ENCODE assay signal across 8 cellular contexts in the genomic region with DNA sequence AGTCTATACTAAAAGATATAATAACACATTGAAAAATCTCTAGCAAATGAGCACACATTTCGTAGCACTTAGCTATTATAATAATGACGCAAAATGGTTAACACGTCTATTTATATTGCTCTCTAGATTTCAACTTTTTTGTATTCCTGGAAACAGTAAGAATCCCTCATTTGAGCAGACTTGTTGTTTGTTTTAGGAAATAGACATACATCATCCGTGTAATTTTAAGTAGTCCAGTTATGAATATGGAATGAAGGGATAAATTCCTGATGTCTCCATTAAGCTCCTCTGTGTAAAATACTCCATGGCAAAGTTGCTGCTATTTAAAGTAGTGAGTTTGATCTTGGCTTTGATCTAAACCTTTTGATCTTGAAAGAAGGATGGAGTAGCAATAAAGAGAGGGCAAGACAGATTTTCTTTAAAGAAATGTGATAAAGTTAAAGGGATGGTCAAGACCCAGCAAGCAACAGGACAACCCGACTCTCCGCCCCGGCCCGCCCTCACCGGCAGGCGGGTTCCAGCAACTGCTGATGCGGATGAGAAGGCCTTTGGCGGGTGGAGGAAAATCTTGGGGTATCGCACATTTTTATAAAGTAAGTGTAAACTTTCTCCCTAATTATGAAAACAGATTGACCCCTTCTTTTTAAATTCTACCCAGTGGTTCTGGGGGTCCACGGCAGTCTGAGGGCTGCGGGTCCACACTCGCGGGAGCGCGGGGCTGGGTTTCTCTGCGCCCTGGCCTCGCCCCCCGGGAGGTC.
DNase-seq lines count a peak whose midpoint lies in the region; ATAC-seq and TF ChIP-seq lines count a peak whose summit lies in the region.

No MANE protein-coding gene starts in this region.

- peak overlapping the region; percentile 45 for H2BK5ac ChIP-seq in trophoblast cell (ENCODE audit: low read depth, low read length, poor library complexity)

- no peak overlapping the region for H3K23ac ChIP-seq in trophoblast cell (ENCODE audit: low read length)

- H2BK12ac ChIP-seq in trophoblast cell (ENCODE audit: low read length): peak overlapping the region; percentile 15

- H3K14ac ChIP-seq in trophoblast cell (ENCODE audit: low read length): peak overlapping the region; percentile 43

- H3K27ac ChIP-seq in C4-2B (peak overlapping the region; percentile 69), left ventricle myocardium inferior (replicated peaks) (peak overlapping the region; percentile 99), trophoblast cell (ENCODE audit: low read depth, low read length) (peak overlapping the region; percentile 16)

- peak; percentile 27 for DNase-seq in NCI-H1105 (lab: John Stamatoyannopoulos, UW)
- peak; percentile 16 for DNase-seq in activated naive CD8-positive, alpha-beta T cell treated with anti-CD3 and anti-CD28 coated beads, Interleukin-2, amount 50 U/mL, for 24 hours
- peak; percentile 66 for DNase-seq in left ventricle myocardium inferior
- DNase-seq in trophoblast cell: peak in 1 of 2 donors; percentile 33
- no peak for DNase-seq in activated gamma-delta T cell treated with Interleukin-2 at 50 U/mL for 16 hours

- no peak for TF ChIP-seq CTCF in C4-2B (conservative IDR thresholded peaks at IDR 0.05)
- TF ChIP-seq CTCF in left ventricle myocardium inferior (IDR thresholded peaks at IDR 0.05; ENCODE audit: borderline replicate concordance): peak; percentile 46

- peak overlapping the region; percentile 38 for H2AFZ ChIP-seq in trophoblast cell (ENCODE audit: insufficient read depth, low read length, poor library complexity)

- H4K8ac ChIP-seq in trophoblast cell (ENCODE audit: low read depth, low read length): peak overlapping the region; percentile 88

- H3K4me3 Mint-ChIP-seq in activated naive CD8-positive, alpha-beta T cell treated with anti-CD3 and anti-CD28 coated beads, Interleukin-2, amount 50 U/mL, for 24 hours: peak overlapping the region; percentile 77

- peak overlapping the region; percentile 89 for H3K9ac ChIP-seq in trophoblast cell (ENCODE audit: low read length)

- peaks cover 7% of the 10 kb centered on the region for H3K36me3 ChIP-seq in left ventricle myocardium inferior
- H3K36me3 ChIP-seq in trophoblast cell (ENCODE audit: control insufficient read depth in 1 of 2, insufficient read depth in 2 of 2, low read length in 2 of 2): peaks cover 4 to 6% of the 10 kb centered on the region in 2 experiments

- peak overlapping the region; percentile 87 for H4K91ac ChIP-seq in trophoblast cell (ENCODE audit: low read depth, low read length)

- H3K4me1 Mint-ChIP-seq in activated naive CD8-positive, alpha-beta T cell treated with anti-CD3 and anti-CD28 coated beads, Interleukin-2, amount 50 U/mL, for 24 hours: peaks cover 29% of the 10 kb centered on the region

- peak overlapping the region; percentile 74 for H3K4ac ChIP-seq in trophoblast cell (ENCODE audit: low read depth, low read length)

- H3K4me1 ChIP-seq in left ventricle myocardium inferior: peaks cover 77% of the 10 kb centered on the region
- H3K4me1 ChIP-seq in trophoblast cell (ENCODE audit: control insufficient read depth in 1 of 2, insufficient read depth in 2 of 2, low read length in 2 of 2): no peaks in the 10 kb centered on the region

- intact Hi-C loops in left ventricle myocardium inferior (cut with micrococcal nuclease): no loop called here

- H3K4me3 ChIP-seq in left ventricle myocardium inferior (peak overlapping the region; percentile 85), trophoblast cell (ENCODE audit: low read depth, low read length) (peak overlapping the region; percentile 96)

- peaks cover 11% of the 10 kb centered on the region for H3K79me2 ChIP-seq in trophoblast cell (ENCODE audit: control insufficient read depth, insufficient read depth, low read length, poor library complexity)

- peak overlapping the region; percentile 72 for H3K18ac ChIP-seq in trophoblast cell (ENCODE audit: low read length)

- no peak overlapping the region for H3K27ac Mint-ChIP-seq in activated naive CD8-positive, alpha-beta T cell treated with anti-CD3 and anti-CD28 coated beads, Interleukin-2, amount 50 U/mL, for 24 hours

- H3K9me3 ChIP-seq in left ventricle myocardium inferior (replicated peaks): no peaks in the 10 kb centered on the region
- H3K9me3 ChIP-seq in trophoblast cell (ENCODE audit: insufficient read depth, low read depth, low read length): no peaks in the 10 kb centered on the region

- peak overlapping the region; percentile 96 for H3K4me2 ChIP-seq in trophoblast cell (ENCODE audit: low read length)

- H3K79me1 ChIP-seq in trophoblast cell (ENCODE audit: low read length): peaks cover 14% of the 10 kb centered on the region

- WGBS in trophoblast cell (ENCODE audit: extremely low coverage, insufficient coverage, insufficient read length): no CpG with 5 or more reads among the region's 22 CpGs

- peaks cover 52% of the 10 kb centered on the region for H3K27me3 Mint-ChIP-seq in activated naive CD8-positive, alpha-beta T cell treated with anti-CD3 and anti-CD28 coated beads, Interleukin-2, amount 50 U/mL, for 24 hours

- H2AK5ac ChIP-seq in trophoblast cell (ENCODE audit: low read length): no peak overlapping the region

- peak; percentile 38 for ATAC-seq in GM19035 (IDR thresholded peaks at IDR 0.05; ENCODE audit: unreplicated experiment)
- ATAC-seq in activated naive CD8-positive, alpha-beta T cell treated with anti-CD3 and anti-CD28 coated beads, Interleukin-2, amount 50 U/mL, for 24 hours: no peak
- no peak for ATAC-seq in GM19351 (IDR thresholded peaks at IDR 0.05; ENCODE audit: unreplicated experiment)

- H3K36me3 Mint-ChIP-seq in activated naive CD8-positive, alpha-beta T cell treated with anti-CD3 and anti-CD28 coated beads, Interleukin-2, amount 50 U/mL, for 24 hours (ENCODE audit: low read depth): no peaks in the 10 kb centered on the region

- H3K27me3 ChIP-seq in left ventricle myocardium inferior (ENCODE audit: low read depth) (no peaks in the 10 kb centered on the region), trophoblast cell (ENCODE audit: insufficient read depth, low read length) (peaks cover 5% of the 10 kb centered on the region)

- H3K9me3 Mint-ChIP-seq in activated naive CD8-positive, alpha-beta T cell treated with anti-CD3 and anti-CD28 coated beads, Interleukin-2, amount 50 U/mL, for 24 hours: no peaks in the 10 kb centered on the region

- peak overlapping the region; percentile 81 for H4K12ac ChIP-seq in trophoblast cell (ENCODE audit: low read depth, low read length)

- H2BK120ac ChIP-seq in trophoblast cell (ENCODE audit: insufficient read depth, low read length, poor library complexity): peak overlapping the region; percentile 74

Comparison
In these comparisons a context has a peak if more than half of its experiments do, and no peak if none do; other contexts are left out.
1. H3K27ac ChIP-seq: peak in every context shown above with its lines; median percentile 99 in left ventricle myocardium inferior; 69 in C4-2B; 16 in trophoblast cell.